8 cellular contexts compared by ENCODE assay signal in the genomic region with DNA sequence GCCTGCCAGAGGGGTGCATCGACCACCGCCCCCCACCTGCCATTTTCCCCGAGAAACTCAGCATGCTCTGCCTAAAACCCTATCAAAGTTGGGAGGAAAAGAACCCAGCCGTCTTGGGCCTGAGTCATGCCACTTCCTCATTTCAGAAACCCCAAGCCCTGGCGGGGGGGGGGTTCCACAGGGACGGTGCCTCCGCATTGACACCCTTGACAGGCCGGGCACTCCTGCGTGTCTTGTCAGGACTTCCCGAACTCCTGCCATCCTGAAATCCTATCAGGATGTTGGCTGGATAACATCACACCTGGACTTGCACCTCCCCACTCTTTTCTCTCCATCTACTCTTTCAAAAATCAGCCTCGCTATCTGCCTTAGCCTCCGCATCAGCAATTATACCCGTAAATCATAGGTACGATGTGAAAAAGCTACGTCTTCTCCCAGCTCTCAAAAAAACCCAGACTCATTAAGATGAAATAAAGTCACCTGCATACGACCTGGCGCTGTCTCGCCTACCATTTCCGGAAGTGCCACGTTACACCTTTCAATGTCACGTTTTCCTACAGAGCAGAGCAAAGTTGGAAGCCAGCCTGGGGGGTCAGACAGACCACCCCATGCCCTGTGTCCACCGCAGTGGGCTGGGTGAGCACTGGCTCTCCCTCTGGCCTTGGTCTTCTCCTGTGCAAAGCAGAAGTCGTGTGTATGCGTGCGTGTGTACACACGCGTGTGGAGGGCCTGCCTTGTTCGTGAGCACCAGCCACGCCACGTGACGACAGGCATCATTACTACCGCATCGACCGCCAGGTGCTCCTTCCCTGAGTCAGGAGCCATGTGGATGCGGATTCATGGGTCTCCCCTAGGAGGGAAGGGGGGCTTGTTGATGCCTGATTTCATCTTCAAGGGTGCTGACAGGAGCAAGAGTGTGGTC.
DNase-seq lines count a peak whose midpoint lies in the region; ATAC-seq and TF ChIP-seq lines count a peak whose summit lies in the region.

No MANE protein-coding gene starts in this region.

- WGBS in adrenal gland, 4 donors, result 66 to 77% (median 69%) methylated on average over 34 to 35 of the region's 35 CpGs

- H2AFZ ChIP-seq in SU-DHL-6 (ENCODE audit: low read depth, low read length, severe bottlenecking), result no peak overlapping the region

- DNase-seq in adrenal gland (peak in 6 of 7 donors; percentile 51 to 87 (median 70)), left colon (peak; percentile 68 to 78), cerebellar nuclear complex (lab: John Stamatoyannopoulos, UW) (no peak), HuH-7 (ENCODE audit: low spot score) (no peak)
- peak in 2 of 3 donors; percentile 10 to 38 for DNase-seq in stimulated activated CD4-positive, alpha-beta T cell treated with anti-CD3 and anti-CD28 coated beads, TNF-alpha, amount 100 ng/mL, for 48 hours (ENCODE audit: low read depth in 3 of 3)

- H3K27me3 ChIP-seq in SU-DHL-6 (ENCODE audit: low read length), result no peaks in the 10 kb centered on the region
- H3K27me3 ChIP-seq in adrenal gland, result no peaks in the 10 kb centered on the region

- H3K4me3 ChIP-seq in SU-DHL-6 (ENCODE audit: insufficient read depth, low read length, poor library complexity, severe bottlenecking) (no peak overlapping the region), adrenal gland (no peak overlapping the region)

- TF ChIP-seq CTCF in SU-DHL-6 (IDR thresholded peaks at IDR 0.05; ENCODE audit: insufficient read depth, low read length, poor library complexity, severe bottlenecking), result no peak
- TF ChIP-seq CTCF in adrenal gland (IDR thresholded peaks at IDR 0.05), result no peak

- peaks cover 59 to 93% of the 10 kb centered on the region in 2 donors for H3K4me1 ChIP-seq in adrenal gland (replicated peaks in 1 of 2)

- H3F3A ChIP-seq in SU-DHL-6 (ENCODE audit: insufficient read depth), result no peaks in the 10 kb centered on the region; the same call in 1 of the 2 replicates

- no peaks in the 10 kb centered on the region for H3K36me3 ChIP-seq in SU-DHL-6 (ENCODE audit: low read length)
- peaks cover 0 to 8% of the 10 kb centered on the region in 2 donors for H3K36me3 ChIP-seq in adrenal gland (replicated peaks in 1 of 2)

- H3K9ac ChIP-seq in SU-DHL-6 (ENCODE audit: low read length), result peak overlapping the region; percentile 27; the same call in 1 of the 2 replicates

- peak overlapping the region; percentile 28 for H3K4me2 ChIP-seq in SU-DHL-6 (ENCODE audit: low read depth, low read length, poor library complexity, severe bottlenecking)

- H3K27ac ChIP-seq in SU-DHL-6 (ENCODE audit: low read depth, low read length) (no peak overlapping the region), adrenal gland (peak overlapping the region in 4 of 5 donors; percentile 65 to 100 (median 97))

- intact Hi-C loops in adrenal gland (cut with DNase I), result no loop called here
- intact Hi-C loops in left colon (cut with DNase I, micrococcal nuclease), result no loop called here

- TF ChIP-seq POLR2A in adrenal gland (IDR thresholded peaks at IDR 0.05), result no peak

- ATAC-seq in GM18867 (IDR thresholded peaks at IDR 0.05; ENCODE audit: unreplicated experiment) (peak; percentile 58), HG03095 (IDR thresholded peaks at IDR 0.05; ENCODE audit: unreplicated experiment) (peak; percentile 51), left colon (no peak)

- H3K79me2 ChIP-seq in SU-DHL-6 (ENCODE audit: insufficient read depth, low read length), result no peaks in the 10 kb centered on the region

- H3K9me3 ChIP-seq in SU-DHL-6 (ENCODE audit: insufficient read depth, low read length) (no peaks in the 10 kb centered on the region), adrenal gland (replicated peaks in 1 of 3) (no peaks in the 10 kb centered on the region)

- H3K9me2 ChIP-seq in SU-DHL-6 (replicated peaks; ENCODE audit: insufficient read depth, low read length), result no peaks in the 10 kb centered on the region

- H4K20me1 ChIP-seq in SU-DHL-6 (ENCODE audit: low read depth, low read length), result no peaks in the 10 kb centered on the region

Comparison
In these comparisons a context has a peak if more than half of its experiments do, and no peak if none do; other contexts are left out.
1. DNase-seq: peak in adrenal gland (6 of 7), left colon (2 of 2) and stimulated activated CD4-positive, alpha-beta T cell treated with anti-CD3 and anti-CD28 coated beads, TNF-alpha, amount 100 ng/mL, for 48 hours (2 of 3); none in cerebellar nuclear complex (0 of 2) and HuH-7 (single experiment).